Comparison of ENCODE assay signal across 9 cellular contexts in genomic region chr14:28765169-28765906, GRCh38. TPM values are rescaled to one million over a fixed set of nuclear protein-coding genes. Genes with fewer than 3 reads are reported as not detected.
DNase-seq lines count a peak whose midpoint lies in the region; ATAC-seq and TF ChIP-seq lines count a peak whose summit lies in the region.
"Had no signal": no experiment of that assay in that cellular context is flagged by ENCODE, and none has a peak within 500 bp of the region (broad histone marks: within the 10 kb centered on the region; RNA-seq: fewer than 3 reads in every experiment).

No MANE protein-coding gene starts in this region.

- TF ChIP-seq CTCF in activated CD8-positive, alpha-beta T cell treated with anti-CD3 and anti-CD28 coated beads for 36 hours (IDR thresholded peaks at IDR 0.05): no peak
- TF ChIP-seq CTCF in brain microvascular endothelial cell (IDR thresholded peaks at IDR 0.05; ENCODE audit: low read depth, low read length, missing control alignments): no peak

- H3K27ac ChIP-seq in SK-N-MC (no peak overlapping the region), brain microvascular endothelial cell (no peak overlapping the region)

- H3K9me3 ChIP-seq in SK-N-MC (ENCODE audit: low read depth, low read length): no peaks in the 10 kb centered on the region

- ATAC-seq in activated CD8-positive, alpha-beta T cell treated with anti-CD3 and anti-CD28 coated beads, Interleukin-2, amount 10 ng/mL, durations not matched to agents 7 days and 5 days: no peak
- no peak for ATAC-seq in activated CD8-positive, alpha-beta T cell treated with anti-CD3 and anti-CD28 coated beads for 36 hours
- ATAC-seq in HG02610 (IDR thresholded peaks at IDR 0.05; ENCODE audit: unreplicated experiment): no peak

- no peak overlapping the region for H3K9ac ChIP-seq in SK-N-MC (ENCODE audit: insufficient read length)

- peak overlapping the region; percentile 52 for H3K27ac Mint-ChIP-seq in activated CD8-positive, alpha-beta T cell treated with anti-CD3 and anti-CD28 coated beads, Interleukin-2, amount 10 ng/mL, durations not matched to agents 7 days and 5 days
- H3K27ac Mint-ChIP-seq in activated CD8-positive, alpha-beta T cell treated with anti-CD3 and anti-CD28 coated beads for 36 hours: no peak overlapping the region

- POLR2A ChIA-PET in activated CD8-positive, alpha-beta T cell treated with anti-CD3 and anti-CD28 coated beads, Interleukin-2, amount 10 ng/mL, durations not matched to agents 7 days and 5 days (lab: Charles Lee): no interaction called here
- POLR2A ChIA-PET in activated CD8-positive, alpha-beta T cell treated with anti-CD3 and anti-CD28 coated beads for 36 hours (lab: Charles Lee): no interaction called here

- H3K4me1 Mint-ChIP-seq in activated CD8-positive, alpha-beta T cell treated with anti-CD3 and anti-CD28 coated beads, Interleukin-2, amount 10 ng/mL, durations not matched to agents 7 days and 5 days (ENCODE audit: low read depth): peaks cover 3% of the 10 kb centered on the region
- peaks cover 7% of the 10 kb centered on the region for H3K4me1 Mint-ChIP-seq in activated CD8-positive, alpha-beta T cell treated with anti-CD3 and anti-CD28 coated beads for 36 hours (ENCODE audit: low read depth)

- peaks cover 18% of the 10 kb centered on the region for H3K36me3 Mint-ChIP-seq in activated CD8-positive, alpha-beta T cell treated with anti-CD3 and anti-CD28 coated beads, Interleukin-2, amount 10 ng/mL, durations not matched to agents 7 days and 5 days (ENCODE audit: low read depth)
- peaks cover 12% of the 10 kb centered on the region for H3K36me3 Mint-ChIP-seq in activated CD8-positive, alpha-beta T cell treated with anti-CD3 and anti-CD28 coated beads for 36 hours (ENCODE audit: low read depth)

- H3K4me3 Mint-ChIP-seq in activated CD8-positive, alpha-beta T cell treated with anti-CD3 and anti-CD28 coated beads, Interleukin-2, amount 10 ng/mL, durations not matched to agents 7 days and 5 days: peak overlapping the region; percentile 46
- no peak overlapping the region for H3K4me3 Mint-ChIP-seq in activated CD8-positive, alpha-beta T cell treated with anti-CD3 and anti-CD28 coated beads for 36 hours

- no peaks in the 10 kb centered on the region for H3K36me3 ChIP-seq in SK-N-MC (ENCODE audit: insufficient read depth, low read length)
- no peaks in the 10 kb centered on the region for H3K36me3 ChIP-seq in brain microvascular endothelial cell (replicated peaks)

- CTCF ChIA-PET in activated CD8-positive, alpha-beta T cell treated with anti-CD3 and anti-CD28 coated beads, Interleukin-2, amount 10 ng/mL, durations not matched to agents 7 days and 5 days (lab: Charles Lee): no interaction called here
- CTCF ChIA-PET in activated CD8-positive, alpha-beta T cell treated with anti-CD3 and anti-CD28 coated beads for 36 hours (lab: Charles Lee): no interaction called here

- peaks cover 55% of the 10 kb centered on the region for H3K27me3 Mint-ChIP-seq in activated CD8-positive, alpha-beta T cell treated with anti-CD3 and anti-CD28 coated beads, Interleukin-2, amount 10 ng/mL, durations not matched to agents 7 days and 5 days (ENCODE audit: low read depth)
- peaks cover 60% of the 10 kb centered on the region for H3K27me3 Mint-ChIP-seq in activated CD8-positive, alpha-beta T cell treated with anti-CD3 and anti-CD28 coated beads for 36 hours

- H3K4me3 ChIP-seq in SK-N-MC (peak overlapping the region; percentile 73; the same call in 1 of the 2 replicates), iPS-11a (ENCODE audit: low read depth, low read length) (peak overlapping the region; percentile 54), brain microvascular endothelial cell (ENCODE audit: low read depth, low read length) (no peak overlapping the region)

- no peaks in the 10 kb centered on the region for H3K9me3 Mint-ChIP-seq in activated CD8-positive, alpha-beta T cell treated with anti-CD3 and anti-CD28 coated beads, Interleukin-2, amount 10 ng/mL, durations not matched to agents 7 days and 5 days (ENCODE audit: insufficient read depth)
- peaks cover 2% of the 10 kb centered on the region for H3K9me3 Mint-ChIP-seq in activated CD8-positive, alpha-beta T cell treated with anti-CD3 and anti-CD28 coated beads for 36 hours

- in situ Hi-C loops in brain microvascular endothelial cell (cut with HindIII; ENCODE audit: low pct_ligation_motif_present, low sequenced_read_pairs): loop anchor here (25.0 kb wide), 1 partner anchor 772 kb away; no protein-coding TSS in a partner anchor

- intact Hi-C loops in activated CD8-positive, alpha-beta T cell treated with anti-CD3 and anti-CD28 coated beads for 36 hours (cut with micrococcal nuclease): no loop called here

- H3K27me3 ChIP-seq in brain microvascular endothelial cell (replicated peaks): peaks cover 44% of the 10 kb centered on the region

- no peak for DNase-seq in activated CD8-positive, alpha-beta T cell treated with anti-CD3 and anti-CD28 coated beads, Interleukin-2, amount 10 ng/mL, durations not matched to agents 7 days and 5 days
- no peak for DNase-seq in activated CD8-positive, alpha-beta T cell treated with anti-CD3 and anti-CD28 coated beads for 36 hours
- DNase-seq in SK-N-MC (ENCODE audit: low read depth, low spot score) (no peak), superior temporal gyrus (ENCODE audit: extremely low spot score) (peak; percentile 63), brain microvascular endothelial cell (no peak)
- no peak for DNase-seq in activated CD4-positive, CD25-positive, alpha-beta regulatory T cell treated with anti-CD3 and anti-CD28 coated beads, Interleukin-2, amount 50 U/mL, for 72 hours
- DNase-seq: NCI-H2227 treated with DMSO at 0.1 percent for 48 hours had no signal

RNA-seq across cellular contexts. Expression of gene FOXG1, which starts 1.2 kb away (rescaled TPM):
- total RNA-seq in activated CD8-positive, alpha-beta T cell treated with anti-CD3 and anti-CD28 coated beads, Interleukin-2, amount 10 ng/mL, durations not matched to agents 7 days and 5 days: not detected
- not detected for total RNA-seq in activated CD8-positive, alpha-beta T cell treated with anti-CD3 and anti-CD28 coated beads for 36 hours
